In the genomic region with DNA sequence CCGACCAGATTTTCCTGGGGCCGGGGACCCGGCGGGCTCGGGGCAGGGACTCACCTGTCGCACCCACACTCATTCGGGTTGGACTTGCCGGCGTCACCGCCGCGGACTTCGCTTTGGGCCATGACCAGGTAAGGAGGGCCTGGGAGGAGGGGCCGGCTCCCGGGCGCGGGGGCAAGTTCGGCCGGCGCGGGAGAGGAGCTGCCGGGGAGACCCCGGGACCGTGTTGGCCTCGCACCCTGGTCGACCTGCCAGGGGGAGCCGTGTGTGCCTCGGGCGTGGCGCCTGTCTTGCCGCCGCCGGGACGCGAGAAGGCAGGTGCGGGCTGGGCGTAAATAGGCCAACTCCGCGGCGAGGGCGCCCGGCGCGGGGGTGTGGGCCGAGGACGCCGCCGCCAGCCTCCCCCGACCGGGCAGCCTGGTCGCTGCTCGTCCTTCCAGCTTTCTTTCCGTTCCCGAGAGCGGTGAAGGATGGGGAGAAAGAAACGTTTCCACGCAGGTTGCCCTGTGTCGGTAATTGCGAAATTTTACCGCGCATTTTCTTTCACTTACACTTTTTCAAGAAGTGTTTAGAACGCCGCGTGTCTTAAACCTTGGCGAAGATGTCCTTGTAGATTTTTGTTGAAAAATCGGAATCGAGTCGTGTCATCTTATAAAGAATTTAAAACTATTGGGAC, we compare ENCODE assay signal across 8 cellular contexts. TPM values are rescaled to one million over a fixed set of nuclear protein-coding genes. Genes with fewer than 3 reads are reported as not detected.
DNase-seq lines count a peak whose midpoint lies in the region; ATAC-seq, FAIRE-seq and TF ChIP-seq lines count a peak whose summit lies in the region.

No MANE protein-coding gene starts in this region.

- TF ChIP-seq POLR2A in GM12878 (IDR thresholded peaks at IDR 0.05; ENCODE audit: low read depth, low read length), result peak; percentile 46
- TF ChIP-seq POLR2A in spleen (IDR thresholded peaks at IDR 0.05), result no peak

- H4K20me1 ChIP-seq in GM23248 (ENCODE audit: insufficient read depth) (no peaks in the 10 kb centered on the region), GM12878 (ENCODE audit: control insufficient read depth, insufficient read depth) (no peaks in the 10 kb centered on the region)

- peak overlapping the region; percentile 86 for H2AFZ ChIP-seq in GM23248
- H2AFZ ChIP-seq in GM12878 (ENCODE audit: control insufficient read depth, low read depth, low read length), result peak overlapping the region; percentile 79

- DNase-seq in BE2C (no peak), GM23248 (peak; percentile 54), SJSA1 (ENCODE audit: low read depth in 1 of 2, low spot score in 2 of 2) (no peak), GM12878 (ENCODE audit: low read depth, low spot score) (no peak), spleen (no peak), D721Med (ENCODE audit: insufficient read length, low spot score) (no peak)

- in situ Hi-C loops in GM23248 (cut with MboI), result no loop called here
- in situ Hi-C loops in GM12878 (cut with MboI), result no loop called here

- H3K4me3 ChIP-seq in BE2C (ENCODE audit: low read depth, low read length) (peak overlapping the region; percentile 82), GM23248 (peak overlapping the region; percentile 85), SJSA1 (peak overlapping the region; percentile 66), GM12878 (peak overlapping the region; percentile 88), iPS-20b (ENCODE audit: low read length) (peak overlapping the region; percentile 98), spleen (peak overlapping the region; percentile 83 to 99 (median 96))

- no peak for FAIRE-seq in GM12878 (lab: Jason Lieb, UNC)
- FAIRE-seq in D721Med (lab: Jason Lieb, UNC), result no peak

- H3K9me3 ChIP-seq in BE2C (no peaks in the 10 kb centered on the region), GM23248 (ENCODE audit: low read depth) (no peaks in the 10 kb centered on the region), SJSA1 (replicated peaks) (no peaks in the 10 kb centered on the region), GM12878 (replicated peaks; ENCODE audit: control insufficient read depth, insufficient read depth, low read length) (no peaks in the 10 kb centered on the region; the same call in 2 of the 3 replicates), iPS-20b (ENCODE audit: insufficient read depth, low read depth, low read length) (no peaks in the 10 kb centered on the region), spleen (no peaks in the 10 kb centered on the region)

- peaks cover 53% of the 10 kb centered on the region for H3K79me2 ChIP-seq in GM23248 (ENCODE audit: insufficient read depth)
- H3K79me2 ChIP-seq in GM12878 (ENCODE audit: control insufficient read depth, insufficient read depth, low read length), result peaks cover 57% of the 10 kb centered on the region

- ATAC-seq in GM12878, result peak; percentile 6
- no peak for ATAC-seq in GM19452 (IDR thresholded peaks at IDR 0.05; ENCODE audit: unreplicated experiment)

- no peak for TF ChIP-seq RAD21 in GM12878 (IDR thresholded peaks at IDR 0.05; ENCODE audit: insufficient read depth, low read depth, low read length)

- TF ChIP-seq EP300 in GM12878 (IDR thresholded peaks at IDR 0.05; ENCODE audit: borderline replicate concordance in 1 of 2, control insufficient read depth in 1 of 2, low read depth in 2 of 2, low read length in 2 of 2), result no peak

- SMC1A ChIA-PET in GM12878 (lab: Charles Lee; ENCODE audit: uncharacterized antibody, unreplicated experiment), result interaction anchor here (1.2 kb wide), 1 partner anchor 11 kb away, joined by 3 read pairs; no protein-coding TSS in a partner anchor

- H3K4me1 ChIP-seq in BE2C (no peaks in the 10 kb centered on the region), GM23248 (ENCODE audit: insufficient read depth) (peaks cover 16% of the 10 kb centered on the region), SJSA1 (replicated peaks) (peaks cover 27% of the 10 kb centered on the region), GM12878 (ENCODE audit: control insufficient read depth, insufficient read depth, low read length) (no peaks in the 10 kb centered on the region), iPS-20b (ENCODE audit: insufficient read depth, low read length) (peaks cover 8% of the 10 kb centered on the region; the same call in 1 of the 2 replicates), spleen (peaks cover 22 to 53% (median 42%) of the 10 kb centered on the region in 6 donors)

- RAD21 ChIA-PET in GM12878 (lab: Charles Lee; ENCODE audit: unreplicated experiment), result no interaction called here

- POLR2A ChIA-PET in GM12878 (lab: Charles Lee), result interaction anchor here (0.5 kb wide), 1 partner anchor 174 kb away, joined by 4 read pairs; no protein-coding TSS in a partner anchor

- H3K27me3 ChIP-seq in BE2C (no peaks in the 10 kb centered on the region), GM23248 (replicated peaks; ENCODE audit: insufficient read depth) (no peaks in the 10 kb centered on the region), SJSA1 (replicated peaks) (no peaks in the 10 kb centered on the region), GM12878 (replicated peaks in 1 of 2; ENCODE audit: control insufficient read depth in 2 of 2, insufficient read depth in 2 of 2, low read length in 1 of 2) (no peaks in the 10 kb centered on the region), iPS-20b (ENCODE audit: insufficient read depth, low read length) (no peaks in the 10 kb centered on the region), spleen (replicated peaks in 1 of 7) (no peaks in the 10 kb centered on the region)

- CTCF ChIA-PET in GM12878 (lab: Yijun Ruan, JAX), result no interaction called here

- intact Hi-C loops in GM12878 (cut with micrococcal nuclease; ENCODE audit: unreplicated experiment), result loop anchor here (2.0 to 5.0 kb wide), 4 partner anchors 185 to 350 kb away; partner anchors contain the start of gene DOCK7
- intact Hi-C loops in spleen (cut with DNase I; ENCODE audit: low total_unique reads), result no loop called here

- H3K27ac ChIP-seq in GM23248 (peak overlapping the region; percentile 98), SJSA1 (peak overlapping the region; percentile 98), GM12878 (ENCODE audit: control insufficient read depth, insufficient read depth) (peak overlapping the region; percentile 95), iPS-20b (ENCODE audit: low read length) (peak overlapping the region; percentile 84), spleen (peak overlapping the region; percentile 93 to 99 (median 98))

- WGBS in GM23248 (ENCODE audit: low coverage in 1 of 2, low lambda C conversion rate in 2 of 2, missing lambda C conversion rate in 2 of 2), 2 experiments, result 0 to 2% methylated on average over 50 of the region's 68 CpGs
- WGBS in GM12878 (ENCODE audit: insufficient coverage, insufficient replicate concordance, low lambda C conversion rate, missing lambda C conversion rate), result under 1% methylated on average over 59 of the region's 68 CpGs
- WGBS in spleen, 5 donors, result 0 to 1% (median 1%) methylated on average over 52 to 68 of the region's 68 CpGs

- TF ChIP-seq CTCF in BE2C (IDR thresholded peaks at IDR 0.05; ENCODE audit: low read depth, low read length), result no peak
- TF ChIP-seq CTCF in GM12878 (IDR thresholded peaks at IDR 0.05 in 2 of 3, conservative IDR thresholded peaks at IDR 0.05 in 1 of 3; ENCODE audit: control insufficient read depth in 2 of 3, extremely low read depth in 1 of 3, insufficient read depth in 1 of 3, low read depth in 3 of 3, low read length in 3 of 3), result no peak
- no peak for TF ChIP-seq CTCF in spleen (IDR thresholded peaks at IDR 0.05 in 8 of 11, conservative IDR thresholded peaks at IDR 0.05 in 3 of 11)
- TF ChIP-seq CTCF in D721Med (IDR thresholded peaks at IDR 0.05; ENCODE audit: insufficient read depth, missing control alignments), result no peak

- H3K36me3 ChIP-seq in BE2C (peaks cover 13% of the 10 kb centered on the region), GM23248 (ENCODE audit: low read depth) (peaks cover 8% of the 10 kb centered on the region; the same call in 1 of the 2 replicates), SJSA1 (peaks cover 35% of the 10 kb centered on the region), GM12878 (ENCODE audit: control insufficient read depth in 2 of 2, insufficient read depth in 2 of 2, low read length in 1 of 2) (no peaks in the 10 kb centered on the region), iPS-20b (ENCODE audit: insufficient read depth, low read depth, low read length) (peaks cover 27% of the 10 kb centered on the region), spleen (peaks cover 0 to 22% (median 7%) of the 10 kb centered on the region in 6 donors)

- H3K9me2 ChIP-seq in GM23248 (ENCODE audit: insufficient read depth), result no peaks in the 10 kb centered on the region

- H3K4me2 ChIP-seq in GM23248 (ENCODE audit: unreplicated experiment) (peak overlapping the region; percentile 83), GM12878 (ENCODE audit: control insufficient read depth, insufficient read depth) (peak overlapping the region; percentile 72)

- H3F3A ChIP-seq in GM23248 (ENCODE audit: insufficient read depth), result peaks cover 10% of the 10 kb centered on the region

- no TSS peak for BruUV-seq in GM12878 (replicated peaks; lab: Mats Ljungman, UMichigan)

- peak overlapping the region; percentile 98 for H3K9ac ChIP-seq in GM23248
- H3K9ac ChIP-seq in GM12878 (ENCODE audit: control insufficient read depth, insufficient read depth, low read length), result peak overlapping the region; percentile 89
- peak overlapping the region; percentile 94 for H3K9ac ChIP-seq in iPS-20b (ENCODE audit: low read depth, low read length)

RNA-seq across cellular contexts. Expression of gene USP1, which starts 0.6 kb away (rescaled TPM):
- polyA plus RNA-seq in BE2C (2012; ENCODE audit: insufficient read depth, insufficient read length, low read depth), result 15.3 TPM
- 27.8 and 31.2 TPM in 2 replicates for total RNA-seq in GM23248 (2014; rRNA removed; shearing (Covaris generic))
- polyA plus RNA-seq in GM23248 (2016; fragmentation: Nextera tagmentation; extraction: Ambion mirVana) (22.7 and 22.8 TPM in 2 replicates), GM12878 (2011; rRNA removed) (25.6 and 48.2 TPM in 2 replicates), GM12878 (2014; fragmentation: Illumina TruSeq; extraction: Trizol) (66.0 and 81.2 TPM in 2 replicates), GM12878 (2014; fragmentation: Nextera tagmentation; extraction: Ambion mirVana) (10 to 100 TPM; 28.0 to 35.9 TPM), GM12878 (2014; rRNA removed) (23.6 and 27.9 TPM in 2 replicates), GM12878 (2016; fragmentation: Nextera tagmentation; extraction: Ambion mirVana) (10 to 100 TPM; 50.7 to 58.1 TPM), spleen (10 to 100 TPM in 2 of 3 donors, 1 to 10 TPM in 1; 9.2 to 16.7 (median 13.5) TPM)
- 100 and 106 TPM in 2 replicates for total RNA-seq in SJSA1 (2014; rRNA removed; shearing (Covaris generic))
- total RNA-seq in GM12878 (2013; cell fraction: nucleolus; rRNA removed), result 16.2 and 18.5 TPM in 2 replicates
- total RNA-seq in GM12878 (2014; rRNA removed) (45.5 and 55.8 TPM in 2 replicates), GM12878 (2014; rRNA removed; fragmentation: Illumina TruSeq; extraction: Trizol) (71.9 and 77.9 TPM in 2 replicates), GM12878 (2021) (49.9 and 52.5 TPM in 2 replicates), spleen (10 to 100 TPM; 24.6 to 29.6 (median 26.4) TPM)
- polyA plus RNA-seq in GM12878 (2011; ENCODE audit: low read depth), result 12.8 TPM
- polyA plus RNA-seq in GM12878 (2011; cell fraction: cytosol; rRNA removed), result 8.3 and 8.6 TPM in 2 replicates
- 8.0 and 14.8 TPM in 2 replicates for polyA plus RNA-seq in GM12878 (2011; cell fraction: nucleus; rRNA removed)
- 26.8 and 28.8 TPM in 2 replicates for polyA plus RNA-seq in GM12878 (2012)
- 9.9 and 17.3 TPM in 2 replicates for polyA minus RNA-seq in GM12878 (2011; rRNA and poly(A)+ RNA removed)
- 12.6 and 13.4 TPM in 2 replicates for polyA minus RNA-seq in GM12878 (2011; cell fraction: cytosol; rRNA and poly(A)+ RNA removed)
- 5.9 and 10.4 TPM in 2 replicates for polyA minus RNA-seq in GM12878 (2011; cell fraction: nucleus; rRNA and poly(A)+ RNA removed)
